Comparison of ENCODE assay signal across 8 cellular contexts in genomic region chr2:64859208-64860161, GRCh38.
DNase-seq lines count a peak whose midpoint lies in the region; ATAC-seq, FAIRE-seq and TF ChIP-seq lines count a peak whose summit lies in the region.

No MANE protein-coding gene starts in this region.

- H2AFZ ChIP-seq in GM23338 (peak overlapping the region; percentile 99), astrocyte (ENCODE audit: low read depth, low read length) (peak overlapping the region; percentile 39)

- no peaks in the 10 kb centered on the region for H3K36me3 Mint-ChIP-seq in GM23338 (ENCODE audit: low read depth)
- no peaks in the 10 kb centered on the region for H3K36me3 Mint-ChIP-seq in astrocyte (ENCODE audit: low read depth, unreplicated experiment)
- H3K36me3 Mint-ChIP-seq in activated CD8-positive, alpha-beta memory T cell treated with anti-CD3 and anti-CD28 coated beads, Interleukin-2, amount 10 ng/mL, durations not matched to agents 7 days and 5 days: no peaks in the 10 kb centered on the region

- H3K4me2 ChIP-seq in GM23338 (peak overlapping the region; percentile 92), astrocyte (ENCODE audit: low read length) (peak overlapping the region; percentile 83)

- H3K27ac Mint-ChIP-seq in GM23338 (no peak overlapping the region), astrocyte (ENCODE audit: unreplicated experiment) (peak overlapping the region; percentile 26)
- no peak overlapping the region for H3K27ac Mint-ChIP-seq in activated CD8-positive, alpha-beta memory T cell treated with anti-CD3 and anti-CD28 coated beads, Interleukin-2, amount 10 ng/mL, durations not matched to agents 7 days and 5 days

- H3F3A ChIP-seq in GM23338 (replicated peaks; ENCODE audit: low read depth): no peaks in the 10 kb centered on the region

- TF ChIP-seq CTCF in GM23338 (conservative IDR thresholded peaks at IDR 0.05; ENCODE audit: low read depth in 2 of 2) (no peak), astrocyte (IDR thresholded peaks at IDR 0.05; ENCODE audit: insufficient read depth, low read depth, low read length) (no peak)

- CTCF ChIA-PET in activated CD8-positive, alpha-beta memory T cell treated with anti-CD3 and anti-CD28 coated beads, Interleukin-2, amount 10 ng/mL, durations not matched to agents 7 days and 5 days (lab: Charles Lee): interaction anchor here (0.8 to 2.7 kb wide), 9 partner anchors 9 to 272 kb away, joined by 3 to 10 read pairs (median 4); no protein-coding TSS in a partner anchor

- H3K27ac ChIP-seq in GM23338 (ENCODE audit: low read depth) (no peak overlapping the region), astrocyte (ENCODE audit: low read depth, low read length) (peak overlapping the region; percentile 37)

- FAIRE-seq in astrocyte (lab: Jason Lieb, UNC): no peak

- peaks cover 7% of the 10 kb centered on the region for H3K9me3 ChIP-seq in astrocyte (ENCODE audit: insufficient read depth, low read depth, low read length)

- peak; percentile 59 for DNase-seq in DMS153 treated with DMSO at 0.1 percent for 48 hours (lab: John Stamatoyannopoulos, UW; ENCODE audit: unreplicated experiment)
- peak; percentile 81 for DNase-seq in GM23338 (ENCODE audit: low spot score)
- DNase-seq in NCI-H2171 treated with DMSO at 0.1 percent for 48 hours (lab: John Stamatoyannopoulos, UW): peak; percentile 89
- peak; percentile 92 for DNase-seq in astrocyte (ENCODE audit: low read depth)
- peak; percentile 23 to 58 for DNase-seq in hippocampal formation (lab: John Stamatoyannopoulos, UW)
- peak; percentile 24 for DNase-seq in pulmonary artery endothelial cell (ENCODE audit: low read depth, low spot score)
- no peak for DNase-seq in activated CD8-positive, alpha-beta memory T cell treated with anti-CD3 and anti-CD28 coated beads, Interleukin-2, amount 10 ng/mL, durations not matched to agents 7 days and 5 days

- H3K27me3 Mint-ChIP-seq in GM23338 (ENCODE audit: insufficient read depth, low read depth, poor library complexity): peaks cover 13% of the 10 kb centered on the region
- H3K27me3 Mint-ChIP-seq in astrocyte (ENCODE audit: low read depth, unreplicated experiment): no peaks in the 10 kb centered on the region
- H3K27me3 Mint-ChIP-seq in activated CD8-positive, alpha-beta memory T cell treated with anti-CD3 and anti-CD28 coated beads, Interleukin-2, amount 10 ng/mL, durations not matched to agents 7 days and 5 days: peaks cover 5% of the 10 kb centered on the region

- H3K36me3 ChIP-seq in GM23338 (ENCODE audit: insufficient read depth) (no peaks in the 10 kb centered on the region), astrocyte (ENCODE audit: insufficient read depth, low read length) (no peaks in the 10 kb centered on the region)

- H3K4me3 ChIP-seq in GM23338 (peak overlapping the region; percentile 64), astrocyte (ENCODE audit: insufficient read depth, low read depth, low read length) (peak overlapping the region; percentile 32)

- H3K9me3 Mint-ChIP-seq in GM23338 (no peaks in the 10 kb centered on the region), astrocyte (ENCODE audit: unreplicated experiment) (no peaks in the 10 kb centered on the region)
- H3K9me3 Mint-ChIP-seq in activated CD8-positive, alpha-beta memory T cell treated with anti-CD3 and anti-CD28 coated beads, Interleukin-2, amount 10 ng/mL, durations not matched to agents 7 days and 5 days (ENCODE audit: low read depth): no peaks in the 10 kb centered on the region

- H3K4me1 Mint-ChIP-seq in GM23338 (peaks cover 25% of the 10 kb centered on the region), astrocyte (ENCODE audit: low read depth, unreplicated experiment) (peaks cover 20% of the 10 kb centered on the region)
- peaks cover 7% of the 10 kb centered on the region for H3K4me1 Mint-ChIP-seq in activated CD8-positive, alpha-beta memory T cell treated with anti-CD3 and anti-CD28 coated beads, Interleukin-2, amount 10 ng/mL, durations not matched to agents 7 days and 5 days

- H3K4me1 ChIP-seq in GM23338 (ENCODE audit: insufficient read depth): peaks cover 34% of the 10 kb centered on the region
- peaks cover 28% of the 10 kb centered on the region for H3K4me1 ChIP-seq in astrocyte (ENCODE audit: insufficient read depth, low read length)

- H3K9me2 ChIP-seq in GM23338 (ENCODE audit: insufficient read depth): no peaks in the 10 kb centered on the region

- H4K20me1 ChIP-seq in GM23338 (replicated peaks; ENCODE audit: insufficient read depth) (no peaks in the 10 kb centered on the region), astrocyte (ENCODE audit: insufficient read depth, low read length) (no peaks in the 10 kb centered on the region)

- H3K27me3 ChIP-seq in GM23338 (ENCODE audit: insufficient read depth): peaks cover 62% of the 10 kb centered on the region
- peaks cover 4% of the 10 kb centered on the region for H3K27me3 ChIP-seq in astrocyte (ENCODE audit: insufficient read depth, low read length)

- H3K79me2 ChIP-seq in GM23338 (replicated peaks; ENCODE audit: insufficient read depth) (no peaks in the 10 kb centered on the region), astrocyte (ENCODE audit: insufficient read depth, low read length) (no peaks in the 10 kb centered on the region)

- peak overlapping the region; percentile 66 for H3K4me3 Mint-ChIP-seq in GM23338
- peak overlapping the region; percentile 75 for H3K4me3 Mint-ChIP-seq in astrocyte (ENCODE audit: unreplicated experiment)
- no peak overlapping the region for H3K4me3 Mint-ChIP-seq in activated CD8-positive, alpha-beta memory T cell treated with anti-CD3 and anti-CD28 coated beads, Interleukin-2, amount 10 ng/mL, durations not matched to agents 7 days and 5 days

- peak overlapping the region; percentile 68 for H3K9ac ChIP-seq in astrocyte (ENCODE audit: low read length)

- ATAC-seq in GM23338 (peak; percentile 81), HG03097 (IDR thresholded peaks at IDR 0.05; ENCODE audit: low FRiP score, unreplicated experiment) (no peak)
- no peak for ATAC-seq in activated CD8-positive, alpha-beta memory T cell treated with anti-CD3 and anti-CD28 coated beads, Interleukin-2, amount 10 ng/mL, durations not matched to agents 7 days and 5 days

TF ChIP-seq in GM23338, 12 proteins besides CTCF, POLR2A, EP300 and RAD21:
- TF ChIP-seq, protein P1, sequence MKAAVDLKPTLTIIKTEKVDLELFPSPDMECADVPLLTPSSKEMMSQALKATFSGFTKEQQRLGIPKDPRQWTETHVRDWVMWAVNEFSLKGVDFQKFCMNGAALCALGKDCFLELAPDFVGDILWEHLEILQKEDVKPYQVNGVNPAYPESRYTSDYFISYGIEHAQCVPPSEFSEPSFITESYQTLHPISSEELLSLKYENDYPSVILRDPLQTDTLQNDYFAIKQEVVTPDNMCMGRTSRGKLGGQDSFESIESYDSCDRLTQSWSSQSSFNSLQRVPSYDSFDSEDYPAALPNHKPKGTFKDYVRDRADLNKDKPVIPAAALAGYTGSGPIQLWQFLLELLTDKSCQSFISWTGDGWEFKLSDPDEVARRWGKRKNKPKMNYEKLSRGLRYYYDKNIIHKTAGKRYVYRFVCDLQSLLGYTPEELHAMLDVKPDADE (IDR thresholded peaks at IDR 0.05): 0 out of 2 replicates have a peak, but pooled peaks have one; percentile 22
- TF ChIP-seq JUNB (IDR thresholded peaks at IDR 0.05; ENCODE audit: unreplicated experiment) (no peak), POLR2AphosphoS5 (IDR thresholded peaks at IDR 0.05; ENCODE audit: low read depth) (peak; percentile 63), EZH2 (IDR thresholded peaks at IDR 0.05; ENCODE audit: low read depth, unreplicated experiment) (no peak)
